26 cellular contexts compared by ENCODE assay signal in genomic region chr2:203824057-203824456, GRCh38. TPM values are rescaled to one million over a fixed set of nuclear protein-coding genes. Genes with fewer than 3 reads are reported as not detected.
DNase-seq lines count a peak whose midpoint lies in the region; ATAC-seq and TF ChIP-seq lines count a peak whose summit lies in the region.
"Had no signal": no experiment of that assay in that cellular context is flagged by ENCODE, and none has a peak within 500 bp of the region (broad histone marks: within the 10 kb centered on the region; RNA-seq: fewer than 3 reads in every experiment).

No MANE protein-coding gene starts in this region.

- no peaks in the 10 kb centered on the region for H3K27me3 Mint-ChIP-seq in activated CD4-positive, alpha-beta T cell treated with anti-CD3 and anti-CD28 coated beads for 36 hours
- no peaks in the 10 kb centered on the region for H3K27me3 Mint-ChIP-seq in central memory CD8-positive, alpha-beta T cell
- no peaks in the 10 kb centered on the region for H3K27me3 Mint-ChIP-seq in stimulated activated naive CD8-positive, alpha-beta T cell treated with anti-CD3 and anti-CD28 coated beads, Interleukin-15, Interleukin-2, amounts not matched to agents 100 ng/mL and 50 ng/mL, for 24 hours

- peaks cover 6% of the 10 kb centered on the region for H3K36me3 Mint-ChIP-seq in activated CD4-positive, alpha-beta T cell treated with anti-CD3 and anti-CD28 coated beads for 36 hours (ENCODE audit: low read depth)
- peaks cover 2% of the 10 kb centered on the region for H3K36me3 Mint-ChIP-seq in central memory CD8-positive, alpha-beta T cell (ENCODE audit: insufficient read depth)
- peaks cover 6% of the 10 kb centered on the region for H3K36me3 Mint-ChIP-seq in stimulated activated naive CD8-positive, alpha-beta T cell treated with anti-CD3 and anti-CD28 coated beads, Interleukin-15, Interleukin-2, amounts not matched to agents 100 ng/mL and 50 ng/mL, for 24 hours (ENCODE audit: low read depth)
- H3K36me3 Mint-ChIP-seq: brain; stimulated activated memory B cell treated with anti-CD40 and anti-IgM and Interleukin-4, amounts not matched to agents 10 μg/mL and 1 μg/mL and 100 μg/mL, for 72 hours had no signal

- in situ Hi-C loops in transverse colon (cut with MboI; ENCODE audit: low pct_ligation_motif_present in 1 of 4, low pct_unique_long_range_greater_than_20kb in 1 of 4, low sequenced_read_pairs in 3 of 4) = loop anchor here in 3 of 4 donors (25.0 kb wide), 3 partner anchors 162 to 587 kb away; partner anchors contain the start of gene CYP20A1 (in 2 of the 3)

- no peak overlapping the region for H3K4me3 ChIP-seq in transverse colon
- H3K4me3 ChIP-seq: dorsolateral prefrontal cortex, esophagus squamous epithelium, heart left ventricle, skin epidermis had no signal

- DNase-seq in activated CD4-positive, alpha-beta T cell treated with anti-CD3 and anti-CD28 coated beads for 36 hours = peak; percentile 62
- no peak for DNase-seq in activated CD4-positive, alpha-beta T cell treated with anti-CD3 and anti-CD28 coated beads, Interleukin-2, amount 50 U/mL, for 1 hour
- peak in 2 of 3 donors; percentile 35 to 48 for DNase-seq in stimulated activated CD4-positive, alpha-beta T cell treated with anti-CD3 and anti-CD28 coated beads, Interleukin-12 subunit alpha, Interleukin-12 subunit beta, amount 100 ng/mL, for 48 hours (ENCODE audit: low read depth in 2 of 3, low spot score in 1 of 3)
- no peak for DNase-seq in stimulated activated CD4-positive, alpha-beta T cell treated with anti-CD3 and anti-CD28 coated beads, Interleukin-2, amount 100 ng/mL, for 48 hours
- DNase-seq in central memory CD8-positive, alpha-beta T cell (ENCODE audit: low spot score in 2 of 2) = no peak
- DNase-seq in NOMO-1 treated with DMSO at 0.1 percent for 48 hours (lab: John Stamatoyannopoulos, UW; ENCODE audit: unreplicated experiment) = no peak
- no peak for DNase-seq in transverse colon
- DNase-seq: activated effector memory CD4-positive, alpha-beta T cell treated with anti-CD3 and anti-CD28 coated beads, Interleukin-2, amount 50 U/mL, for 16 hours; Calu3; DND-41; esophagus squamous epithelium; foreskin keratinocyte; GF-D8; HCEC 1CT; heart left ventricle; left ventricle myocardium superior; NCI-H1930; NCI-H510A treated with DMSO at 0.1 percent for 48 hours; RPMI8226 had no signal

- no peaks in the 10 kb centered on the region for H3K9me3 ChIP-seq in transverse colon
- H3K9me3 ChIP-seq: esophagus squamous epithelium, heart left ventricle had no signal

- WGBS in transverse colon (ENCODE audit: low coverage in 1 of 2), 2 donors = 70 to 85% methylated on average over 2 to 4 of the region's 4 CpGs

- no peak overlapping the region for H3K4me3 Mint-ChIP-seq in activated CD4-positive, alpha-beta T cell treated with anti-CD3 and anti-CD28 coated beads for 36 hours
- no peak overlapping the region for H3K4me3 Mint-ChIP-seq in central memory CD8-positive, alpha-beta T cell
- peak overlapping the region; percentile 0 for H3K4me3 Mint-ChIP-seq in stimulated activated naive CD8-positive, alpha-beta T cell treated with anti-CD3 and anti-CD28 coated beads, Interleukin-15, Interleukin-2, amounts not matched to agents 100 ng/mL and 50 ng/mL, for 24 hours
- H3K4me3 Mint-ChIP-seq: brain; stimulated activated memory B cell treated with anti-CD40 and anti-IgM and Interleukin-4, amounts not matched to agents 10 μg/mL and 1 μg/mL and 100 μg/mL, for 72 hours had no signal

- H3K27ac Mint-ChIP-seq in activated CD4-positive, alpha-beta T cell treated with anti-CD3 and anti-CD28 coated beads for 36 hours = peak overlapping the region; percentile 7
- H3K27ac Mint-ChIP-seq in central memory CD8-positive, alpha-beta T cell (ENCODE audit: low read depth) = peak overlapping the region; percentile 1
- peak overlapping the region; percentile 76 for H3K27ac Mint-ChIP-seq in stimulated activated naive CD8-positive, alpha-beta T cell treated with anti-CD3 and anti-CD28 coated beads, Interleukin-15, Interleukin-2, amounts not matched to agents 100 ng/mL and 50 ng/mL, for 24 hours
- H3K27ac Mint-ChIP-seq: stimulated activated memory B cell treated with anti-CD40 and anti-IgM and Interleukin-4, amounts not matched to agents 10 μg/mL and 1 μg/mL and 100 μg/mL, for 72 hours had no signal

- peaks cover 30% of the 10 kb centered on the region for H3K4me1 Mint-ChIP-seq in activated CD4-positive, alpha-beta T cell treated with anti-CD3 and anti-CD28 coated beads for 36 hours
- peaks cover 16% of the 10 kb centered on the region for H3K4me1 Mint-ChIP-seq in central memory CD8-positive, alpha-beta T cell
- H3K4me1 Mint-ChIP-seq in stimulated activated naive CD8-positive, alpha-beta T cell treated with anti-CD3 and anti-CD28 coated beads, Interleukin-15, Interleukin-2, amounts not matched to agents 100 ng/mL and 50 ng/mL, for 24 hours (ENCODE audit: low read depth) = peaks cover 41% of the 10 kb centered on the region
- H3K4me1 Mint-ChIP-seq: brain had no signal

- ATAC-seq in activated CD4-positive, alpha-beta T cell treated with anti-CD3 and anti-CD28 coated beads for 36 hours = peak; percentile 58
- ATAC-seq in central memory CD8-positive, alpha-beta T cell (replicated peaks; ENCODE audit: extremely low read depth, poor library complexity, severe bottlenecking) = no peak
- ATAC-seq: foreskin keratinocyte; left ventricle myocardium superior; stimulated activated memory B cell treated with anti-CD40 and anti-IgM and Interleukin-4, amounts not matched to agents 10 μg/mL and 1 μg/mL and 100 μg/mL, for 72 hours had no signal

- TF ChIP-seq CTCF in transverse colon (IDR thresholded peaks at IDR 0.05) = no peak

- TF ChIP-seq EP300 in transverse colon (IDR thresholded peaks at IDR 0.05; ENCODE audit: low read depth) = no peak

- H3K27me3 ChIP-seq in transverse colon = no peaks in the 10 kb centered on the region
- H3K27me3 ChIP-seq: esophagus squamous epithelium, heart left ventricle had no signal

- POLR2A ChIA-PET in activated CD4-positive, alpha-beta T cell treated with anti-CD3 and anti-CD28 coated beads for 36 hours (lab: Charles Lee) = no interaction called here

- no peak for TF ChIP-seq POLR2A in transverse colon (IDR thresholded peaks at IDR 0.05)

- peaks cover 6% of the 10 kb centered on the region for H3K9me3 Mint-ChIP-seq in activated CD4-positive, alpha-beta T cell treated with anti-CD3 and anti-CD28 coated beads for 36 hours (ENCODE audit: low read depth)
- H3K9me3 Mint-ChIP-seq in central memory CD8-positive, alpha-beta T cell = no peaks in the 10 kb centered on the region
- peaks cover 10% of the 10 kb centered on the region for H3K9me3 Mint-ChIP-seq in stimulated activated naive CD8-positive, alpha-beta T cell treated with anti-CD3 and anti-CD28 coated beads, Interleukin-15, Interleukin-2, amounts not matched to agents 100 ng/mL and 50 ng/mL, for 24 hours

- no peaks in the 10 kb centered on the region for H3K36me3 ChIP-seq in transverse colon
- H3K36me3 ChIP-seq: esophagus squamous epithelium, heart left ventricle had no signal

- intact Hi-C loops in activated CD4-positive, alpha-beta T cell treated with anti-CD3 and anti-CD28 coated beads for 36 hours (cut with DNase I, micrococcal nuclease) = no loop called here
- intact Hi-C loops in transverse colon (cut with DNase I; ENCODE audit: low total_unique reads) = loop anchor here (1.0 kb wide), 1 partner anchor 23 kb away; no protein-coding TSS in a partner anchor

- no peak overlapping the region for H3K27ac ChIP-seq in transverse colon
- H3K27ac ChIP-seq: esophagus squamous epithelium, foreskin keratinocyte, heart left ventricle, skin epidermis had no signal

- CTCF ChIA-PET in activated CD4-positive, alpha-beta T cell treated with anti-CD3 and anti-CD28 coated beads for 36 hours (lab: Charles Lee) = interaction anchor here (0.7 to 2.4 kb wide), 4 partner anchors 9 to 496 kb away, joined by 3 to 14 read pairs (median 4); no protein-coding TSS in a partner anchor

- H3K4me1 ChIP-seq in transverse colon = no peaks in the 10 kb centered on the region
- H3K4me1 ChIP-seq: esophagus squamous epithelium, foreskin keratinocyte had no signal

RNA-seq across cellular contexts. Expression of gene CTLA4, which starts 43.5 kb away (rescaled TPM):
- total RNA-seq in activated CD4-positive, alpha-beta T cell treated with anti-CD3 and anti-CD28 coated beads for 36 hours = 100 to 1,000 TPM; 121 to 127 TPM
- 1 to 10 TPM in 1 of 4 donors, not detected in 3; 2.5 TPM for total RNA-seq in transverse colon
- total RNA-seq: Calu3, cerebellum, foreskin keratinocyte, left ventricle myocardium superior, temporal lobe had no signal

Comparison
In these comparisons a context has a peak if more than half of its experiments do, and no peak if none do; other contexts are left out.
1. DNase-seq: peak in activated CD4-positive, alpha-beta T cell treated with anti-CD3 and anti-CD28 coated beads for 36 hours (single experiment) and stimulated activated CD4-positive, alpha-beta T cell treated with anti-CD3 and anti-CD28 coated beads, Interleukin-12 subunit alpha, Interleukin-12 subunit beta, amount 100 ng/mL, for 48 hours (2 of 3); none in activated CD4-positive, alpha-beta T cell treated with anti-CD3 and anti-CD28 coated beads, Interleukin-2, amount 50 U/mL, for 1 hour (single experiment), stimulated activated CD4-positive, alpha-beta T cell treated with anti-CD3 and anti-CD28 coated beads, Interleukin-2, amount 100 ng/mL, for 48 hours (0 of 2), central memory CD8-positive, alpha-beta T cell (0 of 2), NOMO-1 treated with DMSO at 0.1 percent for 48 hours (single experiment) and transverse colon (single experiment).
2. H3K27ac Mint-ChIP-seq: peak in every context shown above with its lines; median percentile 76 in stimulated activated naive CD8-positive, alpha-beta T cell treated with anti-CD3 and anti-CD28 coated beads, Interleukin-15, Interleukin-2, amounts not matched to agents 100 ng/mL and 50 ng/mL, for 24 hours; 7 in activated CD4-positive, alpha-beta T cell treated with anti-CD3 and anti-CD28 coated beads for 36 hours; 1 in central memory CD8-positive, alpha-beta T cell.
3. RNA of gene CTLA4, which starts 43.5 kb away (total RNA-seq): 121 to 127 TPM in activated CD4-positive, alpha-beta T cell treated with anti-CD3 and anti-CD28 coated beads for 36 hours; 2.5 TPM in transverse colon; every median in the first group is over 10 times any median in the second.